In the genomic region with DNA sequence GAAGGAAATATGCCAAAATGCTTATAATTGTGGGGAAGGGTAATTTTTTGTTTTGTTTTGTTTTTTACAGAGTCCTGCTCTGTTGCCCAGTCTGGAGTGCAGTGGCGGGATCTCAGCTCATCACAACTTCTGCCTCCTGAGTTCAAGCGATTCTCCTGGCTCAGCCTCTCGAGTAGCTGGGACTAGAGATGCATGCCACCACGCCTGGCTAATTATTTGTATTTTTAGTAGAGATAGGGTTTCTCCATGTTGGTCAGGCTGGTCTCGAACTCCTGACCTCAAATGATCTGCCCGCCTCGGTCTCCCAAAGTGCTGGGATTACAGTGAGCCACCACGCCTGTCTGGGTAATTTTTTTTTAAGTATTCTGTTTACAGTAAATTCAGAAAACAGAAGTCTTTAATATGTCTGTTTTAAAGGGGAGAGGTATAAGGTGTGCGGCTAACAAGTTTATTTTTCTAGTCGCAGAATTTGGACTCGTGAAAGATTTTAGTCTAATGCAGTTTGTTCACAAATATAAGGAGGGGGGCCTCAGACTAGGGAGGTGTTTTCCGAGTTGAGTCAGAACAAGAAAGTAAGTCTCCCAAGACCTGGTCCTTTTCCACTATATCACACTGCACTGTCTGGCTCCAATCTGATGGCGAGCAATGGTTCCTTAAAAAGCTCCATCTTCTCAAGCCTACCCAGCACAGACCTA, we compare ENCODE assay signal across 8 cellular contexts. TPM values are rescaled to one million over a fixed set of nuclear protein-coding genes. Genes with fewer than 3 reads are reported as not detected.
DNase-seq lines count a peak whose midpoint lies in the region; ATAC-seq and TF ChIP-seq lines count a peak whose summit lies in the region.

No MANE protein-coding gene starts in this region.

- H3K4me1 ChIP-seq in left lung (peaks cover 0 to 69% of the 10 kb centered on the region in 2 donors), uterus (no peaks in the 10 kb centered on the region)

- peak overlapping the region; percentile 51 to 82 for H3K4me3 ChIP-seq in left lung
- peak overlapping the region; percentile 25 to 50 for H3K4me3 ChIP-seq in uterus

- TF ChIP-seq CTCF in left lung (IDR thresholded peaks at IDR 0.05) (no peak), uterus (IDR thresholded peaks at IDR 0.05) (no peak)

- no peak for TF ChIP-seq POLR2A in uterus (IDR thresholded peaks at IDR 0.05)

- no peak for ATAC-seq in left lung
- ATAC-seq in GM21390 (IDR thresholded peaks at IDR 0.05; ENCODE audit: unreplicated experiment): no peak
- ATAC-seq in HG03571 (IDR thresholded peaks at IDR 0.05; ENCODE audit: unreplicated experiment): no peak

- H3K36me3 Mint-ChIP-seq in activated CD4-positive, alpha-beta memory T cell treated with anti-CD3 and anti-CD28 coated beads for 36 hours: no peaks in the 10 kb centered on the region

- H3K27ac ChIP-seq in left lung (peak overlapping the region; percentile 79 to 91), uterus (peak overlapping the region in 1 of 2 donors; percentile 79)

- CTCF ChIA-PET in activated CD4-positive, alpha-beta memory T cell treated with anti-CD3 and anti-CD28 coated beads for 36 hours (lab: Charles Lee): interaction anchor here (0.9 to 1.3 kb wide), 2 partner anchors 27 to 78 kb away, joined by 3 to 5 read pairs; no protein-coding TSS in a partner anchor

- intact Hi-C loops in activated CD4-positive, alpha-beta memory T cell treated with anti-CD3 and anti-CD28 coated beads for 36 hours (cut with micrococcal nuclease): loop anchor here (2.0 to 10.0 kb wide), 7 partner anchors 21 to 1319 kb away; a partner anchor contains a TSS
- intact Hi-C loops in left lung (cut with DNase I): no loop called here
- intact Hi-C loops in uterus (cut with DNase I; ENCODE audit: low total_unique reads): no loop called here

- H3K4me3 Mint-ChIP-seq in activated CD4-positive, alpha-beta memory T cell treated with anti-CD3 and anti-CD28 coated beads for 36 hours: peak overlapping the region; percentile 84

- peak; percentile 15 for DNase-seq in stimulated activated CD4-positive, alpha-beta T cell treated with anti-CD3 and anti-CD28 coated beads, Interleukin-4, amount 100 ng/mL, for 24 hours
- DNase-seq in stimulated activated CD4-positive, alpha-beta T cell treated with anti-CD3 and anti-CD28 coated beads, Interleukin-2, amount 100 ng/mL, for 24 hours: no peak
- DNase-seq in activated CD4-positive, alpha-beta memory T cell treated with anti-CD3 and anti-CD28 coated beads for 36 hours: peak; percentile 23
- DNase-seq in left lung (no peak), uterus (no peak), inferior parietal cortex (ENCODE audit: extremely low spot score) (no peak)

- no peaks in the 10 kb centered on the region for H3K9me3 Mint-ChIP-seq in activated CD4-positive, alpha-beta memory T cell treated with anti-CD3 and anti-CD28 coated beads for 36 hours

- peaks cover 37% of the 10 kb centered on the region for H3K4me1 Mint-ChIP-seq in activated CD4-positive, alpha-beta memory T cell treated with anti-CD3 and anti-CD28 coated beads for 36 hours (ENCODE audit: low read depth)

- H3K9me3 ChIP-seq in left lung: no peaks in the 10 kb centered on the region
- no peaks in the 10 kb centered on the region for H3K9me3 ChIP-seq in uterus

- no peaks in the 10 kb centered on the region for H3K27me3 Mint-ChIP-seq in activated CD4-positive, alpha-beta memory T cell treated with anti-CD3 and anti-CD28 coated beads for 36 hours

- H3K36me3 ChIP-seq in left lung (peaks cover 0 to 6% of the 10 kb centered on the region in 2 donors), uterus (no peaks in the 10 kb centered on the region)

- peak overlapping the region; percentile 75 for H3K27ac Mint-ChIP-seq in activated CD4-positive, alpha-beta memory T cell treated with anti-CD3 and anti-CD28 coated beads for 36 hours

- POLR2A ChIA-PET in activated CD4-positive, alpha-beta memory T cell treated with anti-CD3 and anti-CD28 coated beads for 36 hours (lab: Charles Lee): interaction anchor here (0.7 to 1.7 kb wide), 4 partner anchors 10 to 311 kb away, joined by 4 to 9 read pairs (median 4); a partner anchor contains a TSS

- H3K27me3 ChIP-seq in left lung (no peaks in the 10 kb centered on the region), uterus (no peaks in the 10 kb centered on the region)

RNA-seq across cellular contexts. Expression of a gene that starts 1.5 kb away (rescaled TPM):
- 10 to 100 TPM; 22.0 to 22.2 TPM for total RNA-seq in activated CD4-positive, alpha-beta memory T cell treated with anti-CD3 and anti-CD28 coated beads for 36 hours
- total RNA-seq in left lung (100 to 1,000 TPM; 150 to 270 TPM), uterus (10 to 100 TPM; 27.3 to 98.4 (median 70.1) TPM)

Comparison
In these comparisons a context has a peak if more than half of its experiments do, and no peak if none do; other contexts are left out.
1. DNase-seq: peak in stimulated activated CD4-positive, alpha-beta T cell treated with anti-CD3 and anti-CD28 coated beads, Interleukin-4, amount 100 ng/mL, for 24 hours (single experiment) and activated CD4-positive, alpha-beta memory T cell treated with anti-CD3 and anti-CD28 coated beads for 36 hours (single experiment); none in stimulated activated CD4-positive, alpha-beta T cell treated with anti-CD3 and anti-CD28 coated beads, Interleukin-2, amount 100 ng/mL, for 24 hours (0 of 2), left lung (0 of 2), uterus (0 of 2) and inferior parietal cortex (single experiment).